ENCODE assay signal across 8 cellular contexts in genomic region chr19:52601025-52601973, GRCh38. TPM values are rescaled to one million over a fixed set of nuclear protein-coding genes. Genes with fewer than 3 reads are reported as not detected.
DNase-seq lines count a peak whose midpoint lies in the region; ATAC-seq, FAIRE-seq and TF ChIP-seq lines count a peak whose summit lies in the region.

No MANE protein-coding gene starts in this region.

- H3K36me3 Mint-ChIP-seq in astrocyte (ENCODE audit: low read depth, unreplicated experiment) = peaks cover 28% of the 10 kb centered on the region

- H3K27ac ChIP-seq in astrocyte (ENCODE audit: low read depth, low read length) (no peak overlapping the region), aorta (ENCODE audit: low read depth in 1 of 2, low read length in 2 of 2) (peak overlapping the region in 1 of 2 donors; percentile 43)

- no peaks in the 10 kb centered on the region for H3K27me3 Mint-ChIP-seq in astrocyte (ENCODE audit: low read depth, unreplicated experiment)

- peaks cover 8% of the 10 kb centered on the region for H3K9me3 ChIP-seq in astrocyte (ENCODE audit: insufficient read depth, low read depth, low read length)
- H3K9me3 ChIP-seq in aorta (ENCODE audit: control insufficient read depth, low read length) = no peaks in the 10 kb centered on the region

- H3K9ac ChIP-seq in astrocyte (ENCODE audit: low read length) = peak overlapping the region; percentile 72

- H3K4me3 ChIP-seq in GM12875 (ENCODE audit: low read depth, low read length) = peak overlapping the region; percentile 61
- peak overlapping the region; percentile 78 for H3K4me3 ChIP-seq in astrocyte (ENCODE audit: insufficient read depth, low read depth, low read length)
- peak overlapping the region; percentile 48 to 58 for H3K4me3 ChIP-seq in aorta (ENCODE audit: low read length in 2 of 2)

- TF ChIP-seq CTCF in GM12875 (IDR thresholded peaks at IDR 0.05; ENCODE audit: borderline replicate concordance, insufficient read depth, low read depth, low read length) (peak; percentile 43; the same call in 1 of the 2 replicates), astrocyte (IDR thresholded peaks at IDR 0.05; ENCODE audit: insufficient read depth, low read depth, low read length) (no peak)

- peak overlapping the region; percentile 96 for H3K4me2 ChIP-seq in astrocyte (ENCODE audit: low read length)

- no peaks in the 10 kb centered on the region for H4K20me1 ChIP-seq in astrocyte (ENCODE audit: insufficient read depth, low read length)

- H3K27me3 ChIP-seq in astrocyte (ENCODE audit: insufficient read depth, low read length) (no peaks in the 10 kb centered on the region), aorta (ENCODE audit: control insufficient read depth in 1 of 2, insufficient read depth in 2 of 2, low read length in 1 of 2) (no peaks in the 10 kb centered on the region)

- H3K4me1 Mint-ChIP-seq in astrocyte (ENCODE audit: low read depth, unreplicated experiment) = peaks cover 7% of the 10 kb centered on the region

- ATAC-seq in HG02759 (IDR thresholded peaks at IDR 0.05; ENCODE audit: unreplicated experiment) (peak; percentile 96), aorta (ENCODE audit: low FRiP score) (peak; percentile 97)

- peaks cover 6% of the 10 kb centered on the region for H3K36me3 ChIP-seq in astrocyte (ENCODE audit: insufficient read depth, low read length)
- H3K36me3 ChIP-seq in aorta (ENCODE audit: control insufficient read depth in 1 of 2, insufficient read depth in 2 of 2, low read length in 1 of 2) = no peaks in the 10 kb centered on the region

- H3K27ac Mint-ChIP-seq in astrocyte (ENCODE audit: unreplicated experiment) = peak overlapping the region; percentile 26

- H3K4me1 ChIP-seq in astrocyte (ENCODE audit: insufficient read depth, low read length) (no peaks in the 10 kb centered on the region), aorta (ENCODE audit: control insufficient read depth in 1 of 2, insufficient read depth in 2 of 2, low read length in 2 of 2) (no peaks in the 10 kb centered on the region)

- peak; percentile 79 to 90 (median 84) for DNase-seq in NCI-H1417 (lab: John Stamatoyannopoulos, UW)
- peak; percentile 80 to 90 (median 89) for DNase-seq in T-helper 2 cell
- peak; percentile 80 for DNase-seq in astrocyte (ENCODE audit: low read depth)
- peak; percentile 35 to 77 for DNase-seq in hippocampal formation (lab: John Stamatoyannopoulos, UW)
- peak; percentile 71 for DNase-seq in renal cortical epithelial cell (ENCODE audit: low read depth)
- peak; percentile 97 to 99 for DNase-seq in aorta

- H2AFZ ChIP-seq in astrocyte (ENCODE audit: low read depth, low read length) = peak overlapping the region; percentile 89

- 0 to 1% methylated on average over 57 to 62 of the region's 62 CpGs for WGBS in aorta, 2 donors

- no peaks in the 10 kb centered on the region for H3K79me2 ChIP-seq in astrocyte (ENCODE audit: insufficient read depth, low read length)

- H3K4me3 Mint-ChIP-seq in astrocyte (ENCODE audit: unreplicated experiment) = peak overlapping the region; percentile 90

- peaks cover 19% of the 10 kb centered on the region for H3K9me3 Mint-ChIP-seq in astrocyte (ENCODE audit: unreplicated experiment)

- intact Hi-C loops in aorta (cut with DNase I) = loop anchor here (5.0 kb wide), 2 partner anchors 36 to 91 kb away; partner anchors contain the start of gene ZNF83 (in 2 of the 2)

- FAIRE-seq in astrocyte (lab: Jason Lieb, UNC) = no peak

RNA-seq across cellular contexts. Expression of gene ZNF701, which starts 31.2 kb away (rescaled TPM):
- total RNA-seq in astrocyte (10.9 and 15.6 TPM in 2 replicates), renal cortical epithelial cell (13.5 and 33.4 TPM in 2 replicates), aorta (10 to 100 TPM; 15.4 to 26.6 TPM)
- polyA plus RNA-seq in aorta = 1 to 10 TPM; 5.1 to 6.4 TPM

RNA-seq across cellular contexts. Expression of gene ZNF83, which starts 36.9 kb away (rescaled TPM):
- 27.6 and 35.4 TPM in 2 replicates for total RNA-seq in astrocyte
- 68.8 and 165 TPM in 2 replicates for total RNA-seq in renal cortical epithelial cell
- total RNA-seq in aorta = 10 to 100 TPM; 51.3 to 78.7 TPM
- 100 to 1,000 TPM in 1 of 2 donors, 10 to 100 TPM in 1; 38.4 to 144 TPM for polyA plus RNA-seq in aorta
